In genomic region chr6:99519446-99519845, GRCh38 we compare ENCODE assay signal across 2 cellular contexts.
TF ChIP-seq lines count a peak whose summit lies in the region.

No MANE protein-coding gene starts in this region.

TF ChIP-seq in HepG2, 621 proteins besides CTCF, POLR2A, EP300 and RAD21:
- TF ChIP-seq ZNF564 (CRISPR knock-in tag; IDR thresholded peaks at IDR 0.05) (no peak), ZNF777 (CRISPR knock-in tag; IDR thresholded peaks at IDR 0.05) (no peak), ATF7 (IDR thresholded peaks at IDR 0.05) (peak; percentile 59), ATF7 (CRISPR knock-in tag; IDR thresholded peaks at IDR 0.05) (no peak), MXD4 (CRISPR knock-in tag; IDR thresholded peaks at IDR 0.05) (no peak), ETS1 (CRISPR knock-in tag; IDR thresholded peaks at IDR 0.05) (no peak), ZNF605 (CRISPR knock-in tag; IDR thresholded peaks at IDR 0.05) (no peak)

TF ChIP-seq in HEK293, 187 proteins besides CTCF, POLR2A, EP300 and RAD21:
- TF ChIP-seq ZBTB7A (tag by site-specific recombination; IDR thresholded peaks at IDR 0.05; ENCODE audit: low read depth) (no peak), ATF2 (tag by site-specific recombination; IDR thresholded peaks at IDR 0.05; ENCODE audit: low read depth) (peak; percentile 74)
